ENCODE assay signal across 12 cellular contexts in the genomic region with DNA sequence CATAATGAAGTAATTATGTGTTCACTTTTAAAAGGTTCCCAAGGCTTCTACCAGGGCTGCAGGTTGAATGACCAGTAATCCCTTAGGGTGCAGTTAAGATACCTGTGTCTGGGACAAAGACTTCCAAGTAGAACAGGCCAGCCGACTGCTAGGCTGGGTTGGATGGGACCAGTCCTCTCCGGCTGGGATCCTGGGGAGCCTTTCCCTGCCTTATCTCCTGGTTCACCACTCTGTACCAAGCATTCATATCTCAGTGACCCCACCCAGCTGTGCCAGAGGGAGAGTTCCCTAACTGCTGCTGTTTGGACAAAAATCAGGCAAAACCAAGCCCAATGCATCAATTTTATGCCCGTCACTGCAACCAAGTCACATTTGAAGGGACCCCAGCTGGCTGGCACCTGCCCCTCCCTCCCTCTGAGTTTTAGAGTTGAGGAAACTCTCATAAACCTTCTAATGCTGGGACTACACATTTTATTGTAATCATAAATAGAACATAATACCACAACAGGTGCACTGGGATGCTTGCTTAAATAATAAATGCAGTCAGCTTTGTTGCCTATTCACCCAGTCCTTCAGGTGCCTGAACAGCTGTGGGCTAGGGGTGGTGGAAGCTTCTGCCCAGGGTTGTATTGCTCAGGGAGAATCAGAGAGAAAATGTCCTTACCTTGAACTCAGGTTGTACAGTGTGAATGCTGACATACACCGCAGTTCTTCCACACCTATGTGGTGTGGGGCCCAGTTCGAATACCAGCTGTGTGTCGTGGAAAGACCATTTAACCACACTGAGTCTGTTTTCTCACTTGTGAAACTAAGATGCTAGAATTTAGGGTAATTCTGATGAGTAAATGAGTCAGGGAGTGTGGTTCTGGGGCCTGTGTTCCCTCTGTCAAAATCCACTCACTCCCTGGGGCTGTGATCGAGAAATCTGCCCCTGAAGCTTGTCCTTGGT.
DNase-seq lines count a peak whose midpoint lies in the region; ATAC-seq, FAIRE-seq and TF ChIP-seq lines count a peak whose summit lies in the region.
"Had no signal": no experiment of that assay in that cellular context is flagged by ENCODE, and none has a peak within 500 bp of the region (broad histone marks: within the 10 kb centered on the region; RNA-seq: fewer than 3 reads in every experiment).

No MANE protein-coding gene starts in this region.

- H3K27ac ChIP-seq in muscle layer of duodenum (ENCODE audit: low read length) (peak overlapping the region; percentile 27), pancreas (no peak overlapping the region)
- H3K27ac ChIP-seq: gastroesophageal sphincter, skin epidermis had no signal

- H3K9me3 Mint-ChIP-seq in CD14-positive monocyte = peaks cover 0 to 1% (median 0%) of the 10 kb centered on the region in 7 donors
- H3K9me3 Mint-ChIP-seq: memory B cell had no signal

- peaks cover 0 to 4% of the 10 kb centered on the region in 2 donors for H3K4me1 ChIP-seq in muscle layer of duodenum (ENCODE audit: control insufficient read depth in 1 of 2, insufficient read depth in 2 of 2, low read length in 2 of 2)
- no peaks in the 10 kb centered on the region for H3K4me1 ChIP-seq in pancreas
- H3K4me1 ChIP-seq: gastroesophageal sphincter had no signal

- no peaks in the 10 kb centered on the region for H3K27me3 ChIP-seq in muscle layer of duodenum (ENCODE audit: low read depth, low read length)
- no peaks in the 10 kb centered on the region for H3K27me3 ChIP-seq in pancreas
- H3K27me3 ChIP-seq: gastroesophageal sphincter had no signal

- WGBS in pancreas, 2 donors = 83 to 90% methylated on average over 7 of the region's 7 CpGs

- H3K36me3 ChIP-seq in muscle layer of duodenum (ENCODE audit: control insufficient read depth in 1 of 2, insufficient read depth in 2 of 2, low read length in 2 of 2) (no peaks in the 10 kb centered on the region), pancreas (no peaks in the 10 kb centered on the region)
- H3K36me3 ChIP-seq: gastroesophageal sphincter had no signal

- DNase-seq in NCI-H2107 treated with DMSO at 0.1 percent for 48 hours (lab: John Stamatoyannopoulos, UW; ENCODE audit: unreplicated experiment) (peak; percentile 98), CD14-positive monocyte (ENCODE audit: low spot score) (no peak), pancreas (no peak)
- DNase-seq: activated CD8-positive, alpha-beta memory T cell treated with anti-CD3 and anti-CD28 coated beads for 24 hours; caudate nucleus had no signal

- H3K36me3 Mint-ChIP-seq in CD14-positive monocyte = no peaks in the 10 kb centered on the region
- H3K36me3 Mint-ChIP-seq: memory B cell had no signal

- H3K4me3 ChIP-seq in muscle layer of duodenum (ENCODE audit: low read depth in 1 of 2, low read length in 2 of 2) (no peak overlapping the region), pancreas (no peak overlapping the region)
- H3K4me3 ChIP-seq: gastroesophageal sphincter, skin epidermis had no signal

- TF ChIP-seq CTCF in CD14-positive monocyte (IDR thresholded peaks at IDR 0.05) = no peak
- TF ChIP-seq CTCF in pancreas (IDR thresholded peaks at IDR 0.05) = no peak

- FAIRE-seq in pancreas (lab: Jason Lieb, UNC) = no peak

- no peak overlapping the region for H3K4me3 Mint-ChIP-seq in CD14-positive monocyte
- H3K4me3 Mint-ChIP-seq: memory B cell had no signal

- H3K9me3 ChIP-seq in muscle layer of duodenum (ENCODE audit: control insufficient read depth in 1 of 2, low read length in 2 of 2) (no peaks in the 10 kb centered on the region), pancreas (no peaks in the 10 kb centered on the region)
- H3K9me3 ChIP-seq: gastroesophageal sphincter had no signal

- ATAC-seq in GM18508 (IDR thresholded peaks at IDR 0.05; ENCODE audit: insufficient read depth, unreplicated experiment) = peak; percentile 78
- peak; percentile 51 for ATAC-seq in GM19468 (IDR thresholded peaks at IDR 0.05; ENCODE audit: extremely low read depth, unreplicated experiment)
- ATAC-seq in GM19397 (IDR thresholded peaks at IDR 0.05; ENCODE audit: unreplicated experiment) = no peak
- no peak for ATAC-seq in pancreas
- ATAC-seq: gastroesophageal sphincter had no signal

- intact Hi-C loops in CD14-positive monocyte (cut with micrococcal nuclease) (no loop called here), pancreas (cut with DNase I) (no loop called here)

- peaks cover 0 to 9% (median under 1%) of the 10 kb centered on the region in 3 donors for H3K27me3 Mint-ChIP-seq in CD14-positive monocyte (ENCODE audit: low read depth in 3 of 3)

- peak overlapping the region in 1 of 7 donors; percentile 62 for H3K27ac Mint-ChIP-seq in CD14-positive monocyte
- H3K27ac Mint-ChIP-seq: memory B cell had no signal

- H3K4me1 Mint-ChIP-seq in CD14-positive monocyte = peaks cover 10% of the 10 kb centered on the region

Comparison
In these comparisons a context has a peak if more than half of its experiments do, and no peak if none do; other contexts are left out.
1. ATAC-seq: peak in GM18508 (single experiment) and GM19468 (single experiment); none in GM19397 (single experiment) and pancreas (0 of 4).